In genomic region chr7:128697301-128697905, GRCh38 we compare ENCODE assay signal across 10 cellular contexts. TPM values are rescaled to one million over a fixed set of nuclear protein-coding genes. Genes with fewer than 3 reads are reported as not detected.
DNase-seq lines count a peak whose midpoint lies in the region; ATAC-seq, FAIRE-seq and TF ChIP-seq lines count a peak whose summit lies in the region.
"Had no signal": no experiment of that assay in that cellular context is flagged by ENCODE, and none has a peak within 500 bp of the region (broad histone marks: within the 10 kb centered on the region; RNA-seq: fewer than 3 reads in every experiment).

No MANE protein-coding gene starts in this region.

- DNase-seq in NCI-H748 (lab: John Stamatoyannopoulos, UW; ENCODE audit: unreplicated experiment) = peak; percentile 10
- DNase-seq in NCI-H748 treated with DMSO at 0.1 percent for 48 hours (lab: John Stamatoyannopoulos, UW) = no peak
- peak in 3 of 5 donors; percentile 13 to 51 (median 15) for DNase-seq in T-helper 1 cell
- peak; percentile 23 for DNase-seq in central memory CD4-positive, alpha-beta T cell
- DNase-seq in HepG2 (ENCODE audit: low spot score) = peak; percentile 21
- peak; percentile 41 for DNase-seq in stimulated activated CD8-positive, alpha-beta memory T cell treated with anti-CD3 and anti-CD28 coated beads, Interleukin-4, amount 100 ng/mL, for 24 hours (ENCODE audit: low read depth)
- DNase-seq in A172 (ENCODE audit: low spot score) = no peak

- H3K27me3 ChIP-seq in HepG2 (ENCODE audit: control insufficient read depth in 1 of 2, insufficient read depth in 2 of 2, low read length in 2 of 2) = peaks cover 2 to 26% of the 10 kb centered on the region in 2 experiments; a peak in 2 of 5 replicates

- peak overlapping the region in 2 of 3 experiments; percentile 10 to 39; a peak in 1 of 6 replicates for H3K4me3 ChIP-seq in HepG2 (replicated peaks in 1 of 3; ENCODE audit: insufficient read depth in 1 of 3, low read depth in 2 of 3, low read length in 3 of 3)

- H3K27ac ChIP-seq in HepG2 (ENCODE audit: extremely low read length, insufficient read depth, low read length) = no peak overlapping the region
- H3K27ac ChIP-seq: C4-2B had no signal

- peak overlapping the region; percentile 52; the same call in 1 of the 2 replicates for H3K4me2 ChIP-seq in HepG2 (ENCODE audit: low read depth, low read length)

- BruUV-seq in HepG2 (replicated peaks; lab: Mats Ljungman, UMichigan) = no TSS peak

- CTCF ChIA-PET in HepG2 (lab: Yijun Ruan, JAX; ENCODE audit: low intra/inter-chr PET ratio, low total read pairs) = no interaction called here

- TF ChIP-seq EP300 in HepG2 (IDR thresholded peaks at IDR 0.05; ENCODE audit: low read depth in 2 of 2, low read length in 2 of 2) (no peak), HepG2 (CRISPR knock-in tag; IDR thresholded peaks at IDR 0.05; ENCODE audit: borderline replicate concordance) (no peak)

- no peaks in the 10 kb centered on the region for H3K4me1 ChIP-seq in HepG2 (ENCODE audit: insufficient read depth, low read length)

- no peaks in the 10 kb centered on the region for H3K36me3 ChIP-seq in HepG2 (replicated peaks in 1 of 2; ENCODE audit: control insufficient read depth in 1 of 2, insufficient read depth in 2 of 2, low read length in 2 of 2)

- no peak for FAIRE-seq in HepG2 (lab: Jason Lieb, UNC)
- FAIRE-seq: colon had no signal

- WGBS in HepG2 (ENCODE audit: low lambda C conversion rate) = 39% methylated on average over 25 of the region's 37 CpGs

- in situ Hi-C loops in HepG2 (cut with HindIII; ENCODE audit: extremely low pct_ligation_motif_present, low pct_unique_long_range_greater_than_20kb) = no loop called here

- H4K20me1 ChIP-seq in HepG2 (ENCODE audit: insufficient read depth, low read length) = no peaks in the 10 kb centered on the region

- peak; percentile 66 for ATAC-seq in HepG2
- no peak for ATAC-seq in HG03139 (IDR thresholded peaks at IDR 0.05; ENCODE audit: unreplicated experiment)

- no peaks in the 10 kb centered on the region for H3K79me2 ChIP-seq in HepG2 (ENCODE audit: insufficient read depth, low read length)

- no peak for TF ChIP-seq CTCF in HepG2 (CRISPR knock-in tag; IDR thresholded peaks at IDR 0.05)

- H3K9me3 ChIP-seq in HepG2 (ENCODE audit: low read length) = no peaks in the 10 kb centered on the region

- intact Hi-C loops in HepG2 (cut with micrococcal nuclease; ENCODE audit: unreplicated experiment) = no loop called here

- TF ChIP-seq RAD21 in HepG2 (CRISPR knock-in tag; IDR thresholded peaks at IDR 0.05) = no peak

- H2AFZ ChIP-seq in HepG2 (ENCODE audit: low read length) = no peak overlapping the region

- no peak overlapping the region for H3K9ac ChIP-seq in HepG2 (ENCODE audit: insufficient read depth, low read depth, low read length)

- POLR2A ChIA-PET in HepG2 (lab: Yijun Ruan, JAX) = no interaction called here

- no peak for TF ChIP-seq POLR2A in HepG2 (IDR thresholded peaks at IDR 0.05; ENCODE audit: insufficient read depth in 1 of 2, low read depth in 2 of 2, low read length in 2 of 2)

TF ChIP-seq in HepG2, 621 proteins besides CTCF, POLR2A, EP300 and RAD21:
- TF ChIP-seq ZNF232 (CRISPR knock-in tag; IDR thresholded peaks at IDR 0.05; ENCODE audit: borderline replicate concordance) (no peak), HNRNPLL (IDR thresholded peaks at IDR 0.05; ENCODE audit: low read depth, low read length, poor library complexity, severe bottlenecking) (peak; percentile 73), ZNF768 (CRISPR knock-in tag; IDR thresholded peaks at IDR 0.05) (peak; percentile 12; the same call in 1 of the 2 replicates), ZNF331 (CRISPR knock-in tag; IDR thresholded peaks at IDR 0.05) (0 out of 2 replicates have a peak, but pooled peaks have one; percentile 13), ZNF776 (CRISPR knock-in tag; IDR thresholded peaks at IDR 0.05) (peak; percentile 91), KLF12 (CRISPR knock-in tag; IDR thresholded peaks at IDR 0.05; ENCODE audit: borderline replicate concordance) (peak; percentile 42; the same call in 1 of the 2 replicates), GTF3A (CRISPR knock-in tag; conservative IDR thresholded peaks at IDR 0.05) (peak; percentile 100), ZBTB39 (CRISPR knock-in tag; IDR thresholded peaks at IDR 0.05) (no peak), GABPB1 (CRISPR knock-in tag; IDR thresholded peaks at IDR 0.05) (no peak), ZNF644 (CRISPR knock-in tag; IDR thresholded peaks at IDR 0.05; ENCODE audit: low read depth) (no peak), DNMT1 (CRISPR knock-in tag; IDR thresholded peaks at IDR 0.05) (no peak), SP5 (CRISPR knock-in tag; IDR thresholded peaks at IDR 0.05; ENCODE audit: borderline replicate concordance, low read depth) (peak; percentile 43; the same call in 1 of the 2 replicates), ZNF629 (CRISPR knock-in tag; conservative IDR thresholded peaks at IDR 0.05) (peak; percentile 72), TBX3 (IDR thresholded peaks at IDR 0.05; ENCODE audit: borderline replicate concordance) (no peak)
TF ChIP-seq in HepG2: peak in this region for 8.

RNA-seq across cellular contexts. Expression of gene GARIN1A, which starts 25.3 kb away (rescaled TPM):
- total RNA-seq in HepG2 (2016; rRNA removed; fragmentation: Illumina TruSeq; extraction: Trizol) = not detected in 2 replicates
- total RNA-seq in HepG2 (2016; cell fraction: cytosol; rRNA removed; fragmentation: Illumina TruSeq; extraction: Trizol; ENCODE audit: low read depth) = not detected in 2 replicates
- total RNA-seq in HepG2 (2016; cell fraction: insoluble cytoplasmic fraction; rRNA removed; fragmentation: Illumina TruSeq; extraction: Trizol) = not detected in 2 replicates
- total RNA-seq in HepG2 (2016; cell fraction: membrane; rRNA removed; fragmentation: Illumina TruSeq; extraction: Trizol) = not detected in 2 replicates
- not detected in 2 replicates for total RNA-seq in HepG2 (2016; cell fraction: nucleus; rRNA removed; fragmentation: Illumina TruSeq; extraction: Trizol)
- 0.09 and 0.12 TPM in 2 replicates for polyA plus RNA-seq in HepG2 (2011; rRNA removed)
- 0.05 TPM in 1 of 2 replicates, not detected in the other for polyA plus RNA-seq in HepG2 (2011; cell fraction: cytosol; rRNA removed)
- polyA plus RNA-seq in HepG2 (2011; cell fraction: nucleus; rRNA removed) = 0.21 and 0.40 TPM in 2 replicates
- polyA plus RNA-seq in HepG2 (2012) = 0.04 TPM in 1 of 2 replicates, not detected in the other
- polyA plus RNA-seq in HepG2 (2016; cell fraction: cytosol; fragmentation: Illumina TruSeq; extraction: Trizol; ENCODE audit: low read depth) = not detected in 2 replicates
- not detected in 2 replicates for polyA plus RNA-seq in HepG2 (2016; cell fraction: insoluble cytoplasmic fraction; fragmentation: Illumina TruSeq; extraction: Trizol; ENCODE audit: low read depth)
- polyA plus RNA-seq in HepG2 (2016; cell fraction: membrane; fragmentation: Illumina TruSeq; extraction: Trizol; ENCODE audit: low read depth) = not detected in 2 replicates
- polyA plus RNA-seq in HepG2 (2016; cell fraction: nucleus; fragmentation: Illumina TruSeq; extraction: Trizol; ENCODE audit: insufficient read depth, low read depth) = 0.68 and 0.77 TPM in 2 replicates
- polyA minus RNA-seq in HepG2 (2011; rRNA and poly(A)+ RNA removed; ENCODE audit: low replicate concordance) = 0.04 and 0.54 TPM in 2 replicates
- polyA minus RNA-seq in HepG2 (2011; cell fraction: cytosol; rRNA and poly(A)+ RNA removed) = not detected in 2 replicates
- 0.25 and 0.26 TPM in 2 replicates for polyA minus RNA-seq in HepG2 (2011; cell fraction: nucleus; rRNA and poly(A)+ RNA removed)
- total RNA-seq in A172 (2014; rRNA removed; shearing (Covaris generic)) = not detected in 2 replicates

RNA-seq across cellular contexts. Expression of gene CALU, which starts 41.8 kb away (rescaled TPM):
- 142 and 252 TPM in 2 replicates for total RNA-seq in HepG2 (2016; rRNA removed; fragmentation: Illumina TruSeq; extraction: Trizol)
- total RNA-seq in HepG2 (2016; cell fraction: cytosol; rRNA removed; fragmentation: Illumina TruSeq; extraction: Trizol; ENCODE audit: low read depth) = 15.1 and 15.2 TPM in 2 replicates
- total RNA-seq in HepG2 (2016; cell fraction: insoluble cytoplasmic fraction; rRNA removed; fragmentation: Illumina TruSeq; extraction: Trizol) = 133 and 260 TPM in 2 replicates
- 44.5 and 53.3 TPM in 2 replicates for total RNA-seq in HepG2 (2016; cell fraction: membrane; rRNA removed; fragmentation: Illumina TruSeq; extraction: Trizol)
- 214 and 252 TPM in 2 replicates for total RNA-seq in HepG2 (2016; cell fraction: nucleus; rRNA removed; fragmentation: Illumina TruSeq; extraction: Trizol)
- 136 and 198 TPM in 2 replicates for polyA plus RNA-seq in HepG2 (2011; rRNA removed)
- polyA plus RNA-seq in HepG2 (2011; cell fraction: cytosol; rRNA removed) = 96.7 and 147 TPM in 2 replicates
- polyA plus RNA-seq in HepG2 (2011; cell fraction: nucleus; rRNA removed) = 33.4 and 42.7 TPM in 2 replicates
- polyA plus RNA-seq in HepG2 (2012) = 236 and 237 TPM in 2 replicates
- polyA plus RNA-seq in HepG2 (2016; cell fraction: cytosol; fragmentation: Illumina TruSeq; extraction: Trizol; ENCODE audit: low read depth) = 12.0 and 12.8 TPM in 2 replicates
- polyA plus RNA-seq in HepG2 (2016; cell fraction: insoluble cytoplasmic fraction; fragmentation: Illumina TruSeq; extraction: Trizol; ENCODE audit: low read depth) = 135 and 140 TPM in 2 replicates
- 30.9 and 36.3 TPM in 2 replicates for polyA plus RNA-seq in HepG2 (2016; cell fraction: membrane; fragmentation: Illumina TruSeq; extraction: Trizol; ENCODE audit: low read depth)
- polyA plus RNA-seq in HepG2 (2016; cell fraction: nucleus; fragmentation: Illumina TruSeq; extraction: Trizol; ENCODE audit: insufficient read depth, low read depth) = 282 and 283 TPM in 2 replicates
- polyA minus RNA-seq in HepG2 (2011; rRNA and poly(A)+ RNA removed; ENCODE audit: low replicate concordance) = 58.1 and 85.7 TPM in 2 replicates
- 156 and 168 TPM in 2 replicates for polyA minus RNA-seq in HepG2 (2011; cell fraction: cytosol; rRNA and poly(A)+ RNA removed)
- 92.3 and 101 TPM in 2 replicates for polyA minus RNA-seq in HepG2 (2011; cell fraction: nucleus; rRNA and poly(A)+ RNA removed)
- 420 and 457 TPM in 2 replicates for total RNA-seq in A172 (2014; rRNA removed; shearing (Covaris generic))

Comparison
In these comparisons a context has a peak if more than half of its experiments do, and no peak if none do; other contexts are left out.
1. DNase-seq: peak in NCI-H748 (single experiment), T-helper 1 cell (3 of 5), central memory CD4-positive, alpha-beta T cell (single experiment), HepG2 (single experiment) and stimulated activated CD8-positive, alpha-beta memory T cell treated with anti-CD3 and anti-CD28 coated beads, Interleukin-4, amount 100 ng/mL, for 24 hours (single experiment); none in NCI-H748 treated with DMSO at 0.1 percent for 48 hours (single experiment) and A172 (single experiment).